ENCODE assay signal across 1 cellular context in genomic region chr19:43618921-43619261, GRCh38.
A peak's percentile ranks its signal among the peaks of the same experiment; 100 is the strongest.
TF ChIP-seq lines count a peak whose summit lies in the region.

No MANE protein-coding gene starts in this region.

TF ChIP-seq in K562, 482 proteins besides CTCF, POLR2A, EP300 and RAD21 (continues in another document):
- TF ChIP-seq NR2F6 (CRISPR knock-in tag; IDR thresholded peaks at IDR 0.05) (peak; percentile 10; the same call in 1 of the 2 replicates), ZNF224 (CRISPR knock-in tag; IDR thresholded peaks at IDR 0.05) (no peak), ZNF124 (CRISPR knock-in tag; IDR thresholded peaks at IDR 0.05) (no peak), CREB3 (tag; conservative IDR thresholded peaks at IDR 0.05; ENCODE audit: low read depth) (peak; percentile 69; the same call in 1 of the 2 replicates), ZNF280B (CRISPR knock-in tag; IDR thresholded peaks at IDR 0.05) (no peak), HBP1 (CRISPR knock-in tag; IDR thresholded peaks at IDR 0.05) (peak; percentile 70; the same call in 1 of the 2 replicates), PTBP1 (IDR thresholded peaks at IDR 0.05; ENCODE audit: low read depth, low read length) (no peak), ZNF407 (IDR thresholded peaks at IDR 0.05; ENCODE audit: low read depth) (no peak; the same call in 1 of the 2 replicates), SRSF1 (IDR thresholded peaks at IDR 0.05; ENCODE audit: low read depth, low read length) (no peak), CSDE1 (IDR thresholded peaks at IDR 0.05) (no peak), RNF2 (IDR thresholded peaks at IDR 0.05) (no peak), MTA1 (IDR thresholded peaks at IDR 0.05; ENCODE audit: borderline replicate concordance) (no peak), ZFP91 (CRISPR knock-in tag; IDR thresholded peaks at IDR 0.05) (no peak), ZNF431 (CRISPR knock-in tag; IDR thresholded peaks at IDR 0.05) (no peak), SMARCE1 (IDR thresholded peaks at IDR 0.05) (peak; percentile 54), THRA (IDR thresholded peaks at IDR 0.05) (no peak), JUNB (CRISPR knock-in tag; conservative IDR thresholded peaks at IDR 0.05) (no peak), TRIM25 (IDR thresholded peaks at IDR 0.05; ENCODE audit: borderline replicate concordance) (no peak), IFI16 (CRISPR knock-in tag; IDR thresholded peaks at IDR 0.05) (peak; percentile 27; the same call in 1 of the 2 replicates), SMAD1 (IDR thresholded peaks at IDR 0.05; ENCODE audit: low read depth, low read length, partially characterized antibody) (no peak), ZNF239 (CRISPR knock-in tag; IDR thresholded peaks at IDR 0.05) (no peak), CLOCK (CRISPR knock-in tag; IDR thresholded peaks at IDR 0.05; ENCODE audit: borderline replicate concordance) (no peak), PKNOX1 (IDR thresholded peaks at IDR 0.05) (peak; percentile 26; the same call in 1 of the 2 replicates), FIP1L1 (IDR thresholded peaks at IDR 0.05; ENCODE audit: low read depth, low read length, poor library complexity, severe bottlenecking) (no peak), NBN (IDR thresholded peaks at IDR 0.05; ENCODE audit: low read depth) (peak; percentile 59; the same call in 1 of the 2 replicates), RBFOX2 (IDR thresholded peaks at IDR 0.05; ENCODE audit: low read depth, low read length) (no peak), ZNF347 (CRISPR knock-in tag; IDR thresholded peaks at IDR 0.05; ENCODE audit: low read depth) (no peak)
